ENCODE assay signal across 1 cellular context in the genomic region with DNA sequence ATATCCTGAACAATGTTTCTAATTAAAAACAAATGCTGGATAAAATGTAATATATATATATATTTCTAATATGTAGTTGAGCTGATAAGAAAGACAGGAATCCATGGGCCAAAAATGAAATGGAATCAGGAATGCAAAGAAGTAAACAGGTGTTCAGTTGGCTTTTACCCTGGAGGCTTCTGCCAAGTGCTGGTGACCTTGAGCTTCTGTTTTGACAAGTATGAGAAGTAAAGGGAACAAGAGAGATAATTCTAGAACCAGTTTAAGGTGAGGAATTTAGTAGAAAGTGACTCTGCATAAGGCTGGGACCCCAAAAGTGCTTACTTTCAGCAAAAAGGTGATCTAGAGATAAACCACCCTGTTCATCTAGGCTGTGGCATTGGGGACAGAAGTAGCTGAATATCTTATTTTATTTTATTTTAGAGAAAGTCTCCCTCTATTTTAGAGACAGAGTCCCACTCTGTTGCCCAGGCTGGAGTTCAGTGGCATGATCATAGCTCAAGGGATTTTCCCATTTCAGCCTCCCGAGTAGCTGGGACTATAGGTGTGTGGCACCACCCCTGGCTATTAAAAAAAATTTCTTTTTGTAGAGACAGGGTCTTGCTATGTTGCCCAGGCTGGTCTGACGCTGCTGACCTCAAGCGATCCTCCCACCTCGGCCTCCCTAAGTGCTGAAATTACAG.
A peak's percentile ranks its signal among the peaks of the same experiment; 100 is the strongest.
TF ChIP-seq lines count a peak whose summit lies in the region.

No MANE protein-coding gene starts in this region.

TF ChIP-seq in HepG2, 621 proteins besides CTCF, POLR2A, EP300 and RAD21:
- TF ChIP-seq RELA (CRISPR knock-in tag; IDR thresholded peaks at IDR 0.05), result no peak
- peak; percentile 34; the same call in 1 of the 2 replicates for TF ChIP-seq ZNF121 (CRISPR knock-in tag; IDR thresholded peaks at IDR 0.05)
TF ChIP-seq in HepG2: peak in this region for 1.
